28 cellular contexts compared by ENCODE assay signal in the genomic region with DNA sequence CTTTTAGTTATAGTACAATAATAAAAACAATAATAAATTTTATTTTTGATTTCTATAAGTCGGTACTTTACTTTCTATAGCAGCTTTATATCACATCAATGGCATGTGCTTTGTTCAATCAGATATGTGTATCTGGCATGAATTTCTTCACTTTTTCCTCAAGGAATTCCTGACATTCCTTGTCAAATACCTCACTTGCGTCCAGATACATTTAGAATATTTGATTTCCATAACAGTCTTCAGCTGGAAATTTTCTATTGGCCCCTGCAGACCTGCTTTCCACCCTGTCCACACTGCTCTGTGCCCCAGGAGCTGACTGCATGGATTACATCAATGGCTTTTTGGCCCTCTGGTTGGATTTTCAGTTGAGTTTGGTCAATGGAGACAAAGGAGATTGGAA.
A peak's percentile ranks its signal among the peaks of the same experiment; 100 is the strongest.
DNase-seq lines count a peak whose midpoint lies in the region; ATAC-seq and TF ChIP-seq lines count a peak whose summit lies in the region.
"Had no signal": no experiment of that assay in that cellular context is flagged by ENCODE, and none has a peak within 500 bp of the region (broad histone marks: within the 10 kb centered on the region; RNA-seq: fewer than 3 reads in every experiment).

No MANE protein-coding gene starts in this region.

- H3K36me3 ChIP-seq in MG63, result no peaks in the 10 kb centered on the region
- H3K36me3 ChIP-seq: brain microvascular endothelial cell, gastrocnemius medialis had no signal

- peak; percentile 75 for DNase-seq in EL
- DNase-seq in MG63, result peak; percentile 3
- DNase-seq in astrocyte of the hippocampus (ENCODE audit: low read depth, low spot score), result peak; percentile 35
- no peak for DNase-seq in mesothelial cell of epicardium (ENCODE audit: low spot score in 2 of 2, unreplicated experiment in 2 of 2)
- DNase-seq in stimulated activated CD4-positive, alpha-beta T cell treated with anti-CD3 and anti-CD28 coated beads, Interleukin-4, amount 100 ng/mL, for 24 hours, result no peak
- no peak for DNase-seq in activated naive CD4-positive, alpha-beta T cell treated with anti-CD3 and anti-CD28 coated beads for 36 hours
- DNase-seq in ACHN, result no peak
- DNase-seq: activated CD4-positive, alpha-beta memory T cell treated with anti-CD3 and anti-CD28 coated beads, Interleukin-2, amount 10 ng/mL, durations not matched to agents 7 days and 5 days; activated CD4-positive, alpha-beta T cell treated with anti-CD3 and anti-CD28 coated beads for 1 hour; activated gamma-delta T cell treated with Interleukin-2 at 50 U/mL for 16 hours; activated naive CD8-positive, alpha-beta T cell treated with anti-CD3 and anti-CD28 coated beads, Interleukin-2, amount 50 U/mL, for 24 hours; effector memory CD8-positive, alpha-beta T cell; gastrocnemius medialis; hypothalamus; naive B cell; NCI-H1105 treated with DMSO at 0.1 percent for 48 hours; NCI-H1930; NCI-H345; NCI-H748 treated with DMSO at 0.1 percent for 48 hours; nucleus accumbens; psoas muscle; stimulated activated CD4-positive, alpha-beta T cell treated with anti-CD3 and anti-CD28 coated beads, Interleukin-15, amount 100 ng/mL, for 24 hours; stimulated activated naive CD4-positive, alpha-beta T cell treated with Interleukin-2 at 50 U/mL for 16 hours; T-helper 17 cell had no signal

- in situ Hi-C loops in ACHN (cut with HindIII; ENCODE audit: low pct_ligation_motif_present, low pct_unique_long_range_greater_than_20kb, low sequenced_read_pairs), result no loop called here

- ATAC-seq in GM19351 (IDR thresholded peaks at IDR 0.05; ENCODE audit: unreplicated experiment), result no peak
- ATAC-seq: activated naive CD8-positive, alpha-beta T cell treated with anti-CD3 and anti-CD28 coated beads, Interleukin-2, amount 50 U/mL, for 24 hours; effector memory CD8-positive, alpha-beta T cell; esophagus mucosa; gastrocnemius medialis; K562; psoas muscle; T-helper 17 cell had no signal

- H3K4me1 Mint-ChIP-seq in mesothelial cell of epicardium, result peaks cover 11% of the 10 kb centered on the region
- H3K4me1 Mint-ChIP-seq in activated naive CD4-positive, alpha-beta T cell treated with anti-CD3 and anti-CD28 coated beads for 36 hours (ENCODE audit: low read depth), result no peaks in the 10 kb centered on the region
- H3K4me1 Mint-ChIP-seq: activated CD4-positive, alpha-beta memory T cell treated with anti-CD3 and anti-CD28 coated beads, Interleukin-2, amount 10 ng/mL, durations not matched to agents 7 days and 5 days; activated naive CD8-positive, alpha-beta T cell treated with anti-CD3 and anti-CD28 coated beads, Interleukin-2, amount 50 U/mL, for 24 hours; naive B cell; T-helper 17 cell had no signal

- no peak overlapping the region for H3K4me3 ChIP-seq in MG63
- H3K4me3 ChIP-seq: gastrocnemius medialis, K562, psoas muscle had no signal

- no peaks in the 10 kb centered on the region for H3K27me3 ChIP-seq in MG63
- H3K27me3 ChIP-seq: brain microvascular endothelial cell, gastrocnemius medialis had no signal

- no peaks in the 10 kb centered on the region for H3K27me3 Mint-ChIP-seq in mesothelial cell of epicardium (ENCODE audit: low read depth)
- no peaks in the 10 kb centered on the region for H3K27me3 Mint-ChIP-seq in activated naive CD4-positive, alpha-beta T cell treated with anti-CD3 and anti-CD28 coated beads for 36 hours (ENCODE audit: low read depth)
- H3K27me3 Mint-ChIP-seq: activated CD4-positive, alpha-beta memory T cell treated with anti-CD3 and anti-CD28 coated beads, Interleukin-2, amount 10 ng/mL, durations not matched to agents 7 days and 5 days; activated naive CD8-positive, alpha-beta T cell treated with anti-CD3 and anti-CD28 coated beads, Interleukin-2, amount 50 U/mL, for 24 hours had no signal

- H3K4me3 Mint-ChIP-seq in mesothelial cell of epicardium, result no peak overlapping the region
- no peak overlapping the region for H3K4me3 Mint-ChIP-seq in activated naive CD4-positive, alpha-beta T cell treated with anti-CD3 and anti-CD28 coated beads for 36 hours
- H3K4me3 Mint-ChIP-seq: activated CD4-positive, alpha-beta memory T cell treated with anti-CD3 and anti-CD28 coated beads, Interleukin-2, amount 10 ng/mL, durations not matched to agents 7 days and 5 days; activated naive CD8-positive, alpha-beta T cell treated with anti-CD3 and anti-CD28 coated beads, Interleukin-2, amount 50 U/mL, for 24 hours; effector memory CD8-positive, alpha-beta T cell; naive B cell; T-helper 17 cell had no signal

- CTCF ChIA-PET in activated naive CD4-positive, alpha-beta T cell treated with anti-CD3 and anti-CD28 coated beads for 36 hours (lab: Charles Lee), result interaction anchor here (1.4 kb wide), 1 partner anchor 11 kb away, joined by 5 read pairs; no protein-coding TSS in a partner anchor

- no peaks in the 10 kb centered on the region for H3K36me3 Mint-ChIP-seq in mesothelial cell of epicardium
- H3K36me3 Mint-ChIP-seq in activated naive CD4-positive, alpha-beta T cell treated with anti-CD3 and anti-CD28 coated beads for 36 hours (ENCODE audit: low read depth), result no peaks in the 10 kb centered on the region
- H3K36me3 Mint-ChIP-seq: naive B cell had no signal

- H3K9me3 Mint-ChIP-seq in mesothelial cell of epicardium, result no peaks in the 10 kb centered on the region
- no peaks in the 10 kb centered on the region for H3K9me3 Mint-ChIP-seq in activated naive CD4-positive, alpha-beta T cell treated with anti-CD3 and anti-CD28 coated beads for 36 hours
- H3K9me3 Mint-ChIP-seq: activated CD4-positive, alpha-beta memory T cell treated with anti-CD3 and anti-CD28 coated beads, Interleukin-2, amount 10 ng/mL, durations not matched to agents 7 days and 5 days; activated naive CD8-positive, alpha-beta T cell treated with anti-CD3 and anti-CD28 coated beads, Interleukin-2, amount 50 U/mL, for 24 hours; effector memory CD8-positive, alpha-beta T cell; naive B cell had no signal

- H3K27ac Mint-ChIP-seq in mesothelial cell of epicardium, result peak overlapping the region; percentile 76
- no peak overlapping the region for H3K27ac Mint-ChIP-seq in activated naive CD4-positive, alpha-beta T cell treated with anti-CD3 and anti-CD28 coated beads for 36 hours
- H3K27ac Mint-ChIP-seq: activated CD4-positive, alpha-beta memory T cell treated with anti-CD3 and anti-CD28 coated beads, Interleukin-2, amount 10 ng/mL, durations not matched to agents 7 days and 5 days; activated naive CD8-positive, alpha-beta T cell treated with anti-CD3 and anti-CD28 coated beads, Interleukin-2, amount 50 U/mL, for 24 hours; effector memory CD8-positive, alpha-beta T cell; T-helper 17 cell had no signal

- intact Hi-C loops in activated naive CD4-positive, alpha-beta T cell treated with anti-CD3 and anti-CD28 coated beads for 36 hours (cut with micrococcal nuclease), result no loop called here

- no peak for TF ChIP-seq CTCF in mesothelial cell of epicardium (IDR thresholded peaks at IDR 0.05; ENCODE audit: unreplicated experiment)

- no peaks in the 10 kb centered on the region for H3K9me3 ChIP-seq in MG63
- H3K9me3 ChIP-seq: gastrocnemius medialis, psoas muscle had no signal

Comparison
In these comparisons a context has a peak if more than half of its experiments do, and no peak if none do; other contexts are left out.
1. DNase-seq: peak in EL (single experiment), MG63 (single experiment) and astrocyte of the hippocampus (single experiment); none in mesothelial cell of epicardium (0 of 2), stimulated activated CD4-positive, alpha-beta T cell treated with anti-CD3 and anti-CD28 coated beads, Interleukin-4, amount 100 ng/mL, for 24 hours (single experiment), activated naive CD4-positive, alpha-beta T cell treated with anti-CD3 and anti-CD28 coated beads for 36 hours (single experiment) and ACHN (single experiment).